ENCODE assay signal across 18 cellular contexts in genomic region chr16:26531290-26531730, GRCh38.
DNase-seq lines count a peak whose midpoint lies in the region; ATAC-seq and TF ChIP-seq lines count a peak whose summit lies in the region.
"Had no signal": no experiment of that assay in that cellular context is flagged by ENCODE, and none has a peak within 500 bp of the region (broad histone marks: within the 10 kb centered on the region; RNA-seq: fewer than 3 reads in every experiment).

No MANE protein-coding gene starts in this region.

- H3K9ac ChIP-seq in neural cell (ENCODE audit: low read length): no peak overlapping the region
- H3K9ac ChIP-seq: BLaER1 treated with 17β-estradiol and CSF1 and Interleukin-3, amounts not matched to agents 10 nM and 100 nM had no signal

- H3K4me3 ChIP-seq in esophagus muscularis mucosa: no peak overlapping the region
- H3K4me3 ChIP-seq in neural cell (ENCODE audit: low read length): peak overlapping the region; percentile 31
- H3K4me3 ChIP-seq in PC-9: no peak overlapping the region
- H3K4me3 ChIP-seq: A549; BLaER1 treated with 17β-estradiol and CSF1 and Interleukin-3, amounts not matched to agents 10 nM and 100 nM; GM12878 had no signal

- POLR2A ChIA-PET in PC-9 (lab: Charles Lee; ENCODE audit: unreplicated experiment): no interaction called here

- WGBS in esophagus muscularis mucosa: 52% methylated on average over 4 of the region's 4 CpGs

- peak; percentile 33 for TF ChIP-seq RAD21 in neural cell (conservative IDR thresholded peaks at IDR 0.05)

- no peak overlapping the region for H2AFZ ChIP-seq in neural cell (ENCODE audit: low read depth, low read length)
- no peak overlapping the region for H2AFZ ChIP-seq in PC-9

- CTCF ChIA-PET in PC-9 (lab: Charles Lee): no interaction called here

- no peaks in the 10 kb centered on the region for H3K4me1 ChIP-seq in esophagus muscularis mucosa
- no peaks in the 10 kb centered on the region for H3K4me1 ChIP-seq in PC-9 (replicated peaks; ENCODE audit: insufficient read depth)
- H3K4me1 ChIP-seq: A549, Caco-2 had no signal

- no peaks in the 10 kb centered on the region for H3K79me2 ChIP-seq in neural cell (replicated peaks; ENCODE audit: insufficient read depth, low read length)
- H3K79me2 ChIP-seq in PC-9 (ENCODE audit: low read depth): no peaks in the 10 kb centered on the region

- peak; percentile 28 for ATAC-seq in left lobe of liver
- ATAC-seq: A549; CD8-positive, alpha-beta T cell; GM12878 had no signal

- H3F3A ChIP-seq in neural cell (ENCODE audit: insufficient read depth, low read length, poor library complexity, severe bottlenecking): no peaks in the 10 kb centered on the region
- no peaks in the 10 kb centered on the region for H3F3A ChIP-seq in PC-9 (ENCODE audit: insufficient read depth, low read depth)

- no peak overlapping the region for H3K27ac ChIP-seq in esophagus muscularis mucosa (replicated peaks in 1 of 4)
- no peak overlapping the region for H3K27ac ChIP-seq in neural cell (ENCODE audit: low read length)
- H3K27ac ChIP-seq in PC-9: no peak overlapping the region
- H3K27ac ChIP-seq: 22Rv1; A549; BLaER1 treated with 17β-estradiol and CSF1 and Interleukin-3, amounts not matched to agents 10 nM and 100 nM; C4-2B had no signal

- no peaks in the 10 kb centered on the region for H3K9me2 ChIP-seq in neural cell (ENCODE audit: insufficient read depth, low read length)
- H3K9me2 ChIP-seq in PC-9 (ENCODE audit: insufficient read depth): no peaks in the 10 kb centered on the region

- no TSS peak for BruUV-seq in PC-9 (replicated peaks; lab: Mats Ljungman, UMichigan)

- H3K4me2 ChIP-seq in neural cell (ENCODE audit: low read length): no peak overlapping the region
- no peak overlapping the region for H3K4me2 ChIP-seq in PC-9
- H3K4me2 ChIP-seq: A549; BLaER1 treated with 17β-estradiol and CSF1 and Interleukin-3, amounts not matched to agents 10 nM and 100 nM had no signal

- DNase-seq in esophagus muscularis mucosa (ENCODE audit: extremely low spot score): peak; percentile 57
- no peak for DNase-seq in left lobe of liver (ENCODE audit: low spot score)
- DNase-seq in PC-9: no peak
- no peak for DNase-seq in RPMI8226
- no peak for DNase-seq in G401 (ENCODE audit: low spot score)
- DNase-seq: AML-193; Caco-2; Calu3; CD4-positive, alpha-beta T cell; CD8-positive, alpha-beta T cell; DMS79 treated with DMSO at 0.1 percent for 48 hours; GDM1 had no signal

- H3K36me3 ChIP-seq in esophagus muscularis mucosa (no peaks in the 10 kb centered on the region), neural cell (ENCODE audit: insufficient read depth, low read length) (no peaks in the 10 kb centered on the region), PC-9 (ENCODE audit: low read depth) (no peaks in the 10 kb centered on the region)
- H3K36me3 ChIP-seq: BLaER1 treated with 17β-estradiol and CSF1 and Interleukin-3, amounts not matched to agents 10 nM and 100 nM had no signal

- H3K27me3 ChIP-seq in esophagus muscularis mucosa (no peaks in the 10 kb centered on the region), neural cell (ENCODE audit: insufficient read depth, low read depth, low read length) (no peaks in the 10 kb centered on the region), PC-9 (ENCODE audit: insufficient read depth, low read depth) (no peaks in the 10 kb centered on the region)
- H3K27me3 ChIP-seq: BLaER1 treated with 17β-estradiol and CSF1 and Interleukin-3, amounts not matched to agents 10 nM and 100 nM had no signal

- in situ Hi-C loops in G401 (cut with HindIII; ENCODE audit: low sequenced_read_pairs): no loop called here

- TF ChIP-seq POLR2A in esophagus muscularis mucosa (IDR thresholded peaks at IDR 0.05; ENCODE audit: low read depth): no peak

- TF ChIP-seq EP300 in esophagus muscularis mucosa (IDR thresholded peaks at IDR 0.05) (no peak), neural cell (conservative IDR thresholded peaks at IDR 0.05; ENCODE audit: poor library complexity, severe bottlenecking) (peak; percentile 78)

- H4K20me1 ChIP-seq in neural cell (ENCODE audit: insufficient read depth) (no peaks in the 10 kb centered on the region), PC-9 (ENCODE audit: insufficient read depth) (no peaks in the 10 kb centered on the region)
- H4K20me1 ChIP-seq: BLaER1 treated with 17β-estradiol and CSF1 and Interleukin-3, amounts not matched to agents 10 nM and 100 nM had no signal

- intact Hi-C loops in esophagus muscularis mucosa (cut with DNase I) (no loop called here), PC-9 (cut with micrococcal nuclease; ENCODE audit: unreplicated experiment) (no loop called here)

- H3K9me3 ChIP-seq in esophagus muscularis mucosa (no peaks in the 10 kb centered on the region), neural cell (ENCODE audit: low read length) (peaks cover 4% of the 10 kb centered on the region), PC-9 (ENCODE audit: insufficient read depth, low read depth) (no peaks in the 10 kb centered on the region)
- H3K9me3 ChIP-seq: A549; BLaER1 treated with 17β-estradiol and CSF1 and Interleukin-3, amounts not matched to agents 10 nM and 100 nM; Caco-2 had no signal

- no peak for TF ChIP-seq CTCF in esophagus muscularis mucosa (IDR thresholded peaks at IDR 0.05)
- no peak for TF ChIP-seq CTCF in neural cell (IDR thresholded peaks at IDR 0.05; ENCODE audit: poor library complexity, severe bottlenecking)
- TF ChIP-seq CTCF in PC-9 (conservative IDR thresholded peaks at IDR 0.05): no peak

TF ChIP-seq in neural cell, 6 proteins besides CTCF, POLR2A, EP300 and RAD21:
- TF ChIP-seq POLR2AphosphoS5 (IDR thresholded peaks at IDR 0.05): peak; percentile 85
- TF ChIP-seq SMC3 (conservative IDR thresholded peaks at IDR 0.05; ENCODE audit: poor library complexity): no peak
- TF ChIP-seq TAF1 (IDR thresholded peaks at IDR 0.05; ENCODE audit: low read depth): no peak
- no peak for TF ChIP-seq EZH2 (IDR thresholded peaks at IDR 0.05; ENCODE audit: borderline replicate concordance, insufficient read depth, low read length, poor library complexity, severe bottlenecking)
- peak; percentile 93 for TF ChIP-seq REST (IDR thresholded peaks at IDR 0.05; ENCODE audit: borderline replicate concordance)
- no peak for TF ChIP-seq MXI1 (conservative IDR thresholded peaks at IDR 0.05; ENCODE audit: poor library complexity, severe bottlenecking)
